Comparison of ENCODE assay signal across 24 cellular contexts in the genomic region with DNA sequence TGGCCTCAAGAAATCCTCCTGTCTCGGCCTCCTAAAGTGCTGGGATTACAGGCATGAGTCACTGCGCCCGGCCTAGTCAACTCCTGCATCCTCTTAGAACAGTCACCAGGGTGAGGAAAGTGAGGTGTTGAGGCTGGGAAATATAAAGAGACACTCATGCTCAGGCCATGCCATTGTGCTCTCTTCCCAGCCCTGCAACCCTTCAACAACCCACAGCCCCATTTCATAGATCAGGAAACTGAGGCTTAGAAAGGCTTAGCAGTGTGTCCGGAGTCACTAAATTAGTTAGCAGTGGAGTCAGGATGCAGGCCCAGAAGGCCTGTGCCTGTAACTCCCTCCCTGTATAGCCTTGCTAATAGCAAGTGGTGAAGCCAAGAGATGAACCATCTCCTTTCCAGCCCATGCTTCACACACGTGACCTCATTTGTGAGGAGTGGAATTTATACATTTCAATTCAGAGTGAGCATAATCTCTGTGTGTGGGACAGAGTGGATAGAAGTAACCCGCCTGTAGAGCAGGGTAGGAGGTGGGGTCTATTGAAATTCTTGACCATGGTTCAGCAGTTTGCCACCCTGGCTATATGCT.
"Had no signal": no experiment of that assay in that cellular context is flagged by ENCODE, and none has a peak within 500 bp of the region (broad histone marks: within the 10 kb centered on the region; RNA-seq: fewer than 3 reads in every experiment).

No MANE protein-coding gene starts in this region.

- H3K36me3 ChIP-seq: esophagus squamous epithelium, left ventricle myocardium inferior, transverse colon, vagina had no signal

- H3K27ac Mint-ChIP-seq: activated naive CD8-positive, alpha-beta T cell; activated T-cell treated with anti-CD3 and anti-CD28 coated beads, Interleukin-2, amount 50 U/mL, for 72 hours had no signal

- H3K9me3 ChIP-seq: esophagus squamous epithelium, left ventricle myocardium inferior, mucosa of descending colon, testis, transverse colon, vagina had no signal

- H3K27me3 Mint-ChIP-seq: activated naive CD8-positive, alpha-beta T cell had no signal

- H3K27ac ChIP-seq: epithelial cell of prostate, esophagus squamous epithelium, left ventricle myocardium inferior, testis, transverse colon, vagina, VCaP had no signal

- H3K36me3 Mint-ChIP-seq: activated naive CD8-positive, alpha-beta T cell had no signal

- H3K4me3 Mint-ChIP-seq: activated naive CD8-positive, alpha-beta T cell; activated T-cell treated with anti-CD3 and anti-CD28 coated beads, Interleukin-2, amount 50 U/mL, for 72 hours had no signal

- DNase-seq: activated CD4-positive, alpha-beta T cell treated with anti-CD3 and anti-CD28 coated beads for 4 hours; activated CD4-positive, alpha-beta T cell treated with anti-CD3 and anti-CD28 coated beads, Interleukin-2, amount 50 U/mL, for 4 hours; activated naive CD4-positive, alpha-beta T cell treated with Interleukin-2 at 50 U/mL for 16 hours; activated T-cell treated with anti-CD3 and anti-CD28 coated beads for 4 hours; activated T-cell treated with anti-CD3 and anti-CD28 coated beads, Interleukin-2, amount 50 U/mL, for 72 hours; anterior cingulate cortex; effector CD8-positive, alpha-beta T cell; esophagus squamous epithelium; islet precursor cell; left ventricle myocardium inferior; mesendoderm; mucosa of descending colon; occipital lobe; posterior cingulate gyrus; right cardiac atrium; stimulated activated CD4-positive, alpha-beta T cell treated with anti-CD3 and anti-CD28 coated beads, Interleukin-2, amount 100 ng/mL, for 48 hours; stimulated activated naive CD4-positive, alpha-beta T cell treated with Interleukin-2 at 50 U/mL for 16 hours; testis; transverse colon had no signal

- H3K4me3 ChIP-seq: esophagus squamous epithelium, left ventricle myocardium inferior, lung, mucosa of descending colon, testis, transverse colon, vagina had no signal

- H3K4me1 ChIP-seq: left ventricle myocardium inferior, testis had no signal

- H3K9me3 Mint-ChIP-seq: activated T-cell treated with anti-CD3 and anti-CD28 coated beads, Interleukin-2, amount 50 U/mL, for 72 hours had no signal

- H3K27me3 ChIP-seq: esophagus squamous epithelium, testis, transverse colon, vagina had no signal
